In genomic region chr4:176123710-176124407, GRCh38 we compare ENCODE assay signal across 2 cellular contexts.
A peak's percentile ranks its signal among the peaks of the same experiment; 100 is the strongest.
TF ChIP-seq lines count a peak whose summit lies in the region.

No MANE protein-coding gene starts in this region.

TF ChIP-seq in GM23338, 12 proteins besides CTCF, POLR2A, EP300 and RAD21 (continued from another document):
- TF ChIP-seq ZNF462 (CRISPR knock-in tag; IDR thresholded peaks at IDR 0.05) (peak; percentile 76; the same call in 1 of the 2 replicates), EZH2phosphoT487 (IDR thresholded peaks at IDR 0.05; ENCODE audit: unreplicated experiment) (no peak), POLR2AphosphoS5 (IDR thresholded peaks at IDR 0.05; ENCODE audit: low read depth) (no peak), REST (IDR thresholded peaks at IDR 0.05; ENCODE audit: unreplicated experiment) (no peak), ETS1 (IDR thresholded peaks at IDR 0.05) (no peak)

TF ChIP-seq in GM12878, 131 proteins besides CTCF, POLR2A, EP300 and RAD21 (continued from another document and continues in another):
- 0 out of 2 replicates have a peak, but pooled peaks have one; percentile 53 for TF ChIP-seq PML (IDR thresholded peaks at IDR 0.05; ENCODE audit: low read length)
- TF ChIP-seq, protein P1, sequence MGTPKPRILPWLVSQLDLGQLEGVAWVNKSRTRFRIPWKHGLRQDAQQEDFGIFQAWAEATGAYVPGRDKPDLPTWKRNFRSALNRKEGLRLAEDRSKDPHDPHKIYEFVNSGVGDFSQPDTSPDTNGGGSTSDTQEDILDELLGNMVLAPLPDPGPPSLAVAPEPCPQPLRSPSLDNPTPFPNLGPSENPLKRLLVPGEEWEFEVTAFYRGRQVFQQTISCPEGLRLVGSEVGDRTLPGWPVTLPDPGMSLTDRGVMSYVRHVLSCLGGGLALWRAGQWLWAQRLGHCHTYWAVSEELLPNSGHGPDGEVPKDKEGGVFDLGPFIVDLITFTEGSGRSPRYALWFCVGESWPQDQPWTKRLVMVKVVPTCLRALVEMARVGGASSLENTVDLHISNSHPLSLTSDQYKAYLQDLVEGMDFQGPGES (IDR thresholded peaks at IDR 0.05) = no peak
- TF ChIP-seq FOXK2 (IDR thresholded peaks at IDR 0.05) = no peak
- TF ChIP-seq SREBF1 (IDR thresholded peaks at IDR 0.05; ENCODE audit: low read length) = no peak
- no peak for TF ChIP-seq NR2C1 (IDR thresholded peaks at IDR 0.05)
- TF ChIP-seq JUNB (IDR thresholded peaks at IDR 0.05) = peak; percentile 88
- 0 out of 2 replicates have a peak, but pooled peaks have one; percentile 43 for TF ChIP-seq SPI1 (IDR thresholded peaks at IDR 0.05; ENCODE audit: borderline replicate concordance, insufficient read depth, low read depth, low read length)
- no peak for TF ChIP-seq TCF3 (IDR thresholded peaks at IDR 0.05; ENCODE audit: borderline replicate concordance, insufficient read depth, low read depth, low read length)
- TF ChIP-seq MYC (IDR thresholded peaks at IDR 0.05; ENCODE audit: insufficient read depth, insufficient read length, insufficient replicate concordance, low read length, severe bottlenecking) = no peak
- TF ChIP-seq STAT3 (IDR thresholded peaks at IDR 0.05; ENCODE audit: low read depth, low read length) = no peak; the same call in 1 of the 2 replicates
- peak; percentile 59; the same call in 1 of the 2 replicates for TF ChIP-seq MTA3 (IDR thresholded peaks at IDR 0.05; ENCODE audit: borderline replicate concordance, low read length)
- TF ChIP-seq CHD1 (IDR thresholded peaks at IDR 0.05; ENCODE audit: low read depth, low read length) = no peak
- TF ChIP-seq RFX5 (IDR thresholded peaks at IDR 0.05; ENCODE audit: low read depth, low read length) = no peak
- TF ChIP-seq, protein P2, sequence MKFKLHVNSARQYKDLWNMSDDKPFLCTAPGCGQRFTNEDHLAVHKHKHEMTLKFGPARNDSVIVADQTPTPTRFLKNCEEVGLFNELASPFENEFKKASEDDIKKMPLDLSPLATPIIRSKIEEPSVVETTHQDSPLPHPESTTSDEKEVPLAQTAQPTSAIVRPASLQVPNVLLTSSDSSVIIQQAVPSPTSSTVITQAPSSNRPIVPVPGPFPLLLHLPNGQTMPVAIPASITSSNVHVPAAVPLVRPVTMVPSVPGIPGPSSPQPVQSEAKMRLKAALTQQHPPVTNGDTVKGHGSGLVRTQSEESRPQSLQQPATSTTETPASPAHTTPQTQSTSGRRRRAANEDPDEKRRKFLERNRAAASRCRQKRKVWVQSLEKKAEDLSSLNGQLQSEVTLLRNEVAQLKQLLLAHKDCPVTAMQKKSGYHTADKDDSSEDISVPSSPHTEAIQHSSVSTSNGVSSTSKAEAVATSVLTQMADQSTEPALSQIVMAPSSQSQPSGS (IDR thresholded peaks at IDR 0.05; ENCODE audit: low read length) = peak; percentile 84; the same call in 1 of the 2 replicates
- TF ChIP-seq POU2F2 (IDR thresholded peaks at IDR 0.05; ENCODE audit: borderline replicate concordance, low read depth, low read length) = peak; percentile 54; the same call in 1 of the 3 replicates
- TF ChIP-seq CUX1 (IDR thresholded peaks at IDR 0.05; ENCODE audit: insufficient replicate concordance, low read depth, low read length) = peak; percentile 82
- TF ChIP-seq ETV6 (conservative IDR thresholded peaks at IDR 0.05 in 1 of 2, IDR thresholded peaks at IDR 0.05 in 1 of 2; ENCODE audit: borderline replicate concordance in 1 of 2, low read depth in 1 of 2) = peak in 1 of 2 experiments; percentile 33; a peak in 1 of 4 replicates
- TF ChIP-seq ZNF384 (IDR thresholded peaks at IDR 0.05; ENCODE audit: borderline replicate concordance, low read depth, low read length) = peak; percentile 39; the same call in 1 of the 2 replicates
- TF ChIP-seq SUZ12 (IDR thresholded peaks at IDR 0.05; ENCODE audit: unreplicated experiment) = no peak
- TF ChIP-seq CREM (IDR thresholded peaks at IDR 0.05; ENCODE audit: low read depth) = peak; percentile 69; the same call in 1 of the 2 replicates
- TF ChIP-seq YY1 (IDR thresholded peaks at IDR 0.05; ENCODE audit: low read depth, low read length) = no peak
- peak; percentile 91 for TF ChIP-seq NFIC (IDR thresholded peaks at IDR 0.05; ENCODE audit: low read depth, low read length)
- TF ChIP-seq LARP7 (IDR thresholded peaks at IDR 0.05) = no peak
- peak; percentile 41; the same call in 1 of the 2 replicates for TF ChIP-seq CHD2 (IDR thresholded peaks at IDR 0.05; ENCODE audit: borderline replicate concordance, low read depth, low read length)
- TF ChIP-seq MEF2B (IDR thresholded peaks at IDR 0.05; ENCODE audit: partially characterized antibody, poor library complexity, severe bottlenecking) = peak; percentile 80
- no peak for TF ChIP-seq KAT2A (conservative IDR thresholded peaks at IDR 0.05; ENCODE audit: control insufficient read depth, low read depth, low read length)
- no peak for TF ChIP-seq RELA (IDR thresholded peaks at IDR 0.05; ENCODE audit: borderline replicate concordance, partially characterized antibody)
- TF ChIP-seq, protein P3, sequence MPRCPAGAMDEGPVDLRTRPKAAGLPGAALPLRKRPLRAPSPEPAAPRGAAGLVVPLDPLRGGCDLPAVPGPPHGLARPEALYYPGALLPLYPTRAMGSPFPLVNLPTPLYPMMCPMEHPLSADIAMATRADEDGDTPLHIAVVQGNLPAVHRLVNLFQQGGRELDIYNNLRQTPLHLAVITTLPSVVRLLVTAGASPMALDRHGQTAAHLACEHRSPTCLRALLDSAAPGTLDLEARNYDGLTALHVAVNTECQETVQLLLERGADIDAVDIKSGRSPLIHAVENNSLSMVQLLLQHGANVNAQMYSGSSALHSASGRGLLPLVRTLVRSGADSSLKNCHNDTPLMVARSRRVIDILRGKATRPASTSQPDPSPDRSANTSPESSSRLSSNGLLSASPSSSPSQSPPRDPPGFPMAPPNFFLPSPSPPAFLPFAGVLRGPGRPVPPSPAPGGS (IDR thresholded peaks at IDR 0.05; ENCODE audit: borderline replicate concordance, insufficient read depth, low read depth, low read length, poor library complexity, severe bottlenecking) = peak; percentile 35
- TF ChIP-seq YBX1 (IDR thresholded peaks at IDR 0.05) = no peak
- peak; percentile 91 for TF ChIP-seq MTA2 (IDR thresholded peaks at IDR 0.05; ENCODE audit: low read depth)
- TF ChIP-seq KDM1A (IDR thresholded peaks at IDR 0.05; ENCODE audit: borderline replicate concordance) = no peak
- peak; percentile 83 for TF ChIP-seq ATF7 (IDR thresholded peaks at IDR 0.05; ENCODE audit: low read depth)
- TF ChIP-seq POLR2AphosphoS2 (IDR thresholded peaks at IDR 0.05; ENCODE audit: low read depth, low read length) = no peak
- TF ChIP-seq IRF4 (IDR thresholded peaks at IDR 0.05; ENCODE audit: low read depth, low read length) = peak; percentile 60; the same call in 1 of the 2 replicates
- TF ChIP-seq DPF2 (IDR thresholded peaks at IDR 0.05) = peak; percentile 73
- TF ChIP-seq MLLT1 (IDR thresholded peaks at IDR 0.05) = no peak
- no peak for TF ChIP-seq POLR2AphosphoS5 (IDR thresholded peaks at IDR 0.05; ENCODE audit: low read length)
- TF ChIP-seq ZSCAN29 (IDR thresholded peaks at IDR 0.05) = no peak
- TF ChIP-seq MEF2A (IDR thresholded peaks at IDR 0.05; ENCODE audit: insufficient read depth, low read depth, low read length) = peak; percentile 71
- no peak for TF ChIP-seq HDGF (IDR thresholded peaks at IDR 0.05)
- no peak for TF ChIP-seq TAF1 (IDR thresholded peaks at IDR 0.05; ENCODE audit: borderline replicate concordance, low read depth, low read length)
- no peak for TF ChIP-seq ESRRA (IDR thresholded peaks at IDR 0.05; ENCODE audit: low read length)
- no peak for TF ChIP-seq RB1 (IDR thresholded peaks at IDR 0.05; ENCODE audit: borderline replicate concordance)
- TF ChIP-seq ATF3 (IDR thresholded peaks at IDR 0.05; ENCODE audit: borderline replicate concordance, extremely low read depth, low read depth, low read length) = no peak
- no peak for TF ChIP-seq SMARCA5 (IDR thresholded peaks at IDR 0.05)
- TF ChIP-seq TCF7 (IDR thresholded peaks at IDR 0.05; ENCODE audit: borderline replicate concordance) = peak; percentile 54; the same call in 1 of the 2 replicates
- TF ChIP-seq, protein P4, sequence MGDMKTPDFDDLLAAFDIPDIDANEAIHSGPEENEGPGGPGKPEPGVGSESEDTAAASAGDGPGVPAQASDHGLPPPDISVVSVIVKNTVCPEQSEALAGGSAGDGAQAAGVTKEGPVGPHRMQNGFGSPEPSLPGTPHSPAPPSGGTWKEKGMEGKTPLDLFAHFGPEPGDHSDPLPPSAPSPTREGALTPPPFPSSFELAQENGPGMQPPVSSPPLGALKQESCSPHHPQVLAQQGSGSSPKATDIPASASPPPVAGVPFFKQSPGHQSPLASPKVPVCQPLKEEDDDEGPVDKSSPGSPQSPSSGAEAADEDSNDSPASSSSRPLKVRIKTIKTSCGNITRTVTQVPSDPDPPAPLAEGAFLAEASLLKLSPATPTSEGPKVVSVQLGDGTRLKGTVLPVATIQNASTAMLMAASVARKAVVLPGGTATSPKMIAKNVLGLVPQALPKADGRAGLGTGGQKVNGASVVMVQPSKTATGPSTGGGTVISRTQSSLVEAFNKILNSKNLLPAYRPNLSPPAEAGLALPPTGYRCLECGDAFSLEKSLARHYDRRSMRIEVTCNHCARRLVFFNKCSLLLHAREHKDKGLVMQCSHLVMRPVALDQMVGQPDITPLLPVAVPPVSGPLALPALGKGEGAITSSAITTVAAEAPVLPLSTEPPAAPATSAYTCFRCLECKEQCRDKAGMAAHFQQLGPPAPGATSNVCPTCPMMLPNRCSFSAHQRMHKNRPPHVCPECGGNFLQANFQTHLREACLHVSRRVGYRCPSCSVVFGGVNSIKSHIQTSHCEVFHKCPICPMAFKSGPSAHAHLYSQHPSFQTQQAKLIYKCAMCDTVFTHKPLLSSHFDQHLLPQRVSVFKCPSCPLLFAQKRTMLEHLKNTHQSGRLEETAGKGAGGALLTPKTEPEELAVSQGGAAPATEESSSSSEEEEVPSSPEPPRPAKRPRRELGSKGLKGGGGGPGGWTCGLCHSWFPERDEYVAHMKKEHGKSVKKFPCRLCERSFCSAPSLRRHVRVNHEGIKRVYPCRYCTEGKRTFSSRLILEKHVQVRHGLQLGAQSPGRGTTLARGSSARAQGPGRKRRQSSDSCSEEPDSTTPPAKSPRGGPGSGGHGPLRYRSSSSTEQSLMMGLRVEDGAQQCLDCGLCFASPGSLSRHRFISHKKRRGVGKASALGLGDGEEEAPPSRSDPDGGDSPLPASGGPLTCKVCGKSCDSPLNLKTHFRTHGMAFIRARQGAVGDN (IDR thresholded peaks at IDR 0.05) = no peak
- TF ChIP-seq ZNF207 (IDR thresholded peaks at IDR 0.05; ENCODE audit: borderline replicate concordance) = no peak
- TF ChIP-seq GATAD2B (conservative IDR thresholded peaks at IDR 0.05; ENCODE audit: low read depth) = no peak
- peak; percentile 77 to 83 for TF ChIP-seq IKZF2 (IDR thresholded peaks at IDR 0.05)
- peak; percentile 65; the same call in 1 of the 2 replicates for TF ChIP-seq PAX5 (IDR thresholded peaks at IDR 0.05; ENCODE audit: borderline replicate concordance, low read depth, low read length)
- no peak for TF ChIP-seq ZZZ3 (IDR thresholded peaks at IDR 0.05; ENCODE audit: control insufficient read depth, insufficient read length, low read depth)
- no peak for TF ChIP-seq NFYA (IDR thresholded peaks at IDR 0.05; ENCODE audit: borderline replicate concordance, low read depth, low read length)
- TF ChIP-seq SMC3 (IDR thresholded peaks at IDR 0.05; ENCODE audit: borderline replicate concordance, low read length) = no peak; the same call in 1 of the 2 replicates
- TF ChIP-seq NR2C2 (IDR thresholded peaks at IDR 0.05; ENCODE audit: borderline replicate concordance, control insufficient read depth, insufficient read length, low read depth) = no peak
- no peak for TF ChIP-seq CBX5 (IDR thresholded peaks at IDR 0.05; ENCODE audit: low read depth)
